16 cellular contexts compared by ENCODE assay signal in the genomic region with DNA sequence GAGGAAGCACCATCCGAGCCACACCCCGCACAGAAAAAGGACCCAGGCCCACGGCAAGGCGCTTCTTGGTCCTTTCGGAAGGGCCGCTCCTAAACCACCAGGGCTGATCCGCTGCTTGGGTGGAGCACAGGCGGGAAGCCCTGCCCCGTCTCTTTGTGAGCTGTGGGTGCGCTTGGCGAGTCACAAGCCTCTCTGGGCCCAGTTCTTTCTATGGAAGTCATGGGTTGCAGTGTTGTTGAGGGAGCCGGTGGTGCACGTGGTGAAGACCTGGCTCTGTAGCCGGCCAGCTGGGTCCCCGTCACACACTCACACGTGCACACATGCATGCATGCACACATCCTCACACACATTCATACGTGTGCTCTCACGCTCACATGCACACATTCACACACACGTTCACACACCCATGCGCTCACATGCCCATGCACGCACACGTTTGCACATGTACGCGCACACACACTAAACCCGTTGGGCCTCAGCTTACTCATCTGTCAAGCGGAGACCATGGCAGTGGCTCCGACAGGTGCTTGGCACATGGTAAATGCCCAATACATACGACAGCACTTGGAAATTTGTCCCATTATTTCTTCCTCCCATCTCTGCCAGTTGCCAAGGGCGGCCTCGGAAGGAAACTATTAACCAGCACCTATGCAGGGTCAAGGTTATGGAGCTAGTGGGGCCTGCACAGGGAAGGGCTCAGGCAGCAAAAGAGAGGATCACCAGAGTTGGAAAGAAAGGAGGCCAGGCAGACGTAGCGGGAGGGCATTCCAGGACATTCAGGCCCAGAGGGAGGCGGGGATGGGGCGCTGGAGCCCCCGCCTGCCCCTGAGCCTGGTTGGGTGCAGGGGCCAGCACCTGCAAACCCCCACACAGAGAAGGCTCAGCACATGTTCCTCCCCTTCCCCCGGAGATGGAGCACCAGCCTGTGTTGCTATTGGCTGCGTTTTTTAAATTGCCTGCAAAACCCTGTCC.
"Had no signal": no experiment of that assay in that cellular context is flagged by ENCODE, and none has a peak within 500 bp of the region (broad histone marks: within the 10 kb centered on the region; RNA-seq: fewer than 3 reads in every experiment).

No MANE protein-coding gene starts in this region.

- H3K27ac ChIP-seq: heart left ventricle, left lung, neutrophil, thoracic aorta had no signal

- H3K4me3 ChIP-seq: heart left ventricle, left lung, thoracic aorta had no signal

- ATAC-seq: activated T-cell treated with anti-CD3 and anti-CD28 coated beads, Interleukin-2, amount 50 U/mL, for 4 hours; left lung; stimulated activated naive CD8-positive, alpha-beta T cell treated with anti-CD3 and anti-CD28 coated beads, Interleukin-15, amount 100 ng/mL, for 72 hours; T-helper 17 cell had no signal

- DNase-seq: activated CD4-positive, alpha-beta memory T cell treated with anti-CD3 and anti-CD28 coated beads for 36 hours; activated CD4-positive, alpha-beta T cell treated with anti-CD3 and anti-CD28 coated beads for 1 hour; activated naive CD8-positive, alpha-beta T cell treated with anti-CD3 and anti-CD28 coated beads, Interleukin-2, amount 10 ng/mL, durations not matched to agents 7 days and 5 days; activated T-cell treated with anti-CD3 and anti-CD28 coated beads, Interleukin-2, amount 50 U/mL, for 4 hours; anterior cingulate cortex; foreskin melanocyte; heart left ventricle; left lung; retina; stimulated activated CD4-positive, alpha-beta T cell treated with anti-CD3 and anti-CD28 coated beads, Interleukin-15, amount 100 ng/mL, for 24 hours; stimulated activated CD4-positive, alpha-beta T cell treated with anti-CD3 and anti-CD28 coated beads, Interleukin-4, amount 100 ng/mL, for 4 hours; stimulated activated naive CD8-positive, alpha-beta T cell treated with anti-CD3 and anti-CD28 coated beads, Interleukin-15, amount 100 ng/mL, for 72 hours; T-helper 17 cell had no signal

- H3K9me3 ChIP-seq: left lung, neutrophil, thoracic aorta had no signal

- H3K36me3 Mint-ChIP-seq: activated CD4-positive, alpha-beta memory T cell treated with anti-CD3 and anti-CD28 coated beads for 36 hours; activated naive CD8-positive, alpha-beta T cell treated with anti-CD3 and anti-CD28 coated beads, Interleukin-2, amount 10 ng/mL, durations not matched to agents 7 days and 5 days had no signal

- H3K36me3 ChIP-seq: heart left ventricle, left lung, neutrophil, thoracic aorta had no signal

- H3K9me3 Mint-ChIP-seq: activated CD4-positive, alpha-beta memory T cell treated with anti-CD3 and anti-CD28 coated beads for 36 hours; activated naive CD8-positive, alpha-beta T cell treated with anti-CD3 and anti-CD28 coated beads, Interleukin-2, amount 10 ng/mL, durations not matched to agents 7 days and 5 days; activated T-cell treated with anti-CD3 and anti-CD28 coated beads, Interleukin-2, amount 50 U/mL, for 4 hours; stimulated activated naive CD8-positive, alpha-beta T cell treated with anti-CD3 and anti-CD28 coated beads, Interleukin-15, amount 100 ng/mL, for 72 hours had no signal

- H3K4me1 ChIP-seq: heart left ventricle, left lung had no signal

- H3K4me3 Mint-ChIP-seq: activated CD4-positive, alpha-beta memory T cell treated with anti-CD3 and anti-CD28 coated beads for 36 hours; activated naive CD8-positive, alpha-beta T cell treated with anti-CD3 and anti-CD28 coated beads, Interleukin-2, amount 10 ng/mL, durations not matched to agents 7 days and 5 days; activated T-cell treated with anti-CD3 and anti-CD28 coated beads, Interleukin-2, amount 50 U/mL, for 4 hours; stimulated activated naive CD8-positive, alpha-beta T cell treated with anti-CD3 and anti-CD28 coated beads, Interleukin-15, amount 100 ng/mL, for 72 hours; T-helper 17 cell had no signal

- FAIRE-seq: islet of Langerhans had no signal

- H3K27ac Mint-ChIP-seq: activated CD4-positive, alpha-beta memory T cell treated with anti-CD3 and anti-CD28 coated beads for 36 hours; activated naive CD8-positive, alpha-beta T cell treated with anti-CD3 and anti-CD28 coated beads, Interleukin-2, amount 10 ng/mL, durations not matched to agents 7 days and 5 days; stimulated activated naive CD8-positive, alpha-beta T cell treated with anti-CD3 and anti-CD28 coated beads, Interleukin-15, amount 100 ng/mL, for 72 hours; T-helper 17 cell had no signal
